8 cellular contexts compared by ENCODE assay signal in the genomic region with DNA sequence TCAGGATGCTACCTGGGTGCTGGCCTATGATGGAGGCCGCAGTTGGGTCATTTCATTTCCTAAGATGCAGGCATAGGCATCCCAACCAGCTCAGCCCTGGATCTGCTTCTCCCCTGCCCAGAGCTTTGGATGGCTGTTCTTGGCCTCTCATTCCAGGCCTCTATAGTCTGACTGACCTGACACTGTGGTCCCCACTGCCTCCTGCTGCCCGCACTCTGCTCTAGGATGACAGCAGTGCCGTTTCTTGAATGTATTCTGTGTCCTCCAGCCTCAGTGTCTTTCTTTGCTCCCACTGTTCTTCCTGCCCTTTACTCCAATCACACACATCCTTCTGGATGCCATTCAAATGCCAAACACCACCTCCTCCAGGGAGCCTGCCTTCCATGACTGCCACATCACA.
DNase-seq lines count a peak whose midpoint lies in the region; ATAC-seq lines count a peak whose summit lies in the region.

No MANE protein-coding gene starts in this region.

- no peak overlapping the region for H3K4me2 ChIP-seq in Karpas-422 (ENCODE audit: low read depth, low read length, poor library complexity, severe bottlenecking)

- H3K36me3 ChIP-seq in Karpas-422 (ENCODE audit: insufficient read depth, low read length), result no peaks in the 10 kb centered on the region

- ATAC-seq in HG03439 (IDR thresholded peaks at IDR 0.05; ENCODE audit: unreplicated experiment), result no peak

- H3K79me2 ChIP-seq in Karpas-422 (ENCODE audit: low read length), result no peaks in the 10 kb centered on the region

- DNase-seq in EL, result peak; percentile 29
- DNase-seq in Karpas-422, result peak; percentile 69
- peak; percentile 46 for DNase-seq in activated CD8-positive, alpha-beta memory T cell treated with anti-CD3 and anti-CD28 coated beads, Interleukin-2, amount 50 U/mL, for 4 hours
- DNase-seq in glomerular visceral epithelial cell (ENCODE audit: extremely low spot score), result peak; percentile 43
- peak; percentile 8 for DNase-seq in stimulated activated CD4-positive, alpha-beta T cell treated with anti-CD3 and anti-CD28 coated beads, Interleukin-2, amount 100 ng/mL, for 4 hours (ENCODE audit: low read depth)
- DNase-seq in DMS153 (lab: John Stamatoyannopoulos, UW), result no peak
- DNase-seq in NCI-H2029 treated with DMSO at 0.1 percent for 48 hours (lab: John Stamatoyannopoulos, UW), result no peak

- no peak overlapping the region for H3K9ac ChIP-seq in Karpas-422 (ENCODE audit: low read length)

- no peaks in the 10 kb centered on the region for H4K20me1 ChIP-seq in Karpas-422 (ENCODE audit: insufficient read depth, low read depth, low read length)

- no peaks in the 10 kb centered on the region for H3K4me1 ChIP-seq in Karpas-422 (ENCODE audit: low read length)

- H3K27me3 ChIP-seq in Karpas-422 (ENCODE audit: low read length), result no peaks in the 10 kb centered on the region

- no peaks in the 10 kb centered on the region for H3K9me2 ChIP-seq in Karpas-422 (replicated peaks; ENCODE audit: insufficient read depth, low read length)

- no peak overlapping the region for H3K27ac ChIP-seq in Karpas-422 (ENCODE audit: low read length)

- no peak overlapping the region for H3K4me3 ChIP-seq in Karpas-422 (ENCODE audit: low read length)

- H3K9me3 ChIP-seq in Karpas-422 (ENCODE audit: low read length), result no peaks in the 10 kb centered on the region

- no peak overlapping the region for H2AFZ ChIP-seq in Karpas-422 (ENCODE audit: low read length)

Comparison
In these comparisons a context has a peak if more than half of its experiments do, and no peak if none do; other contexts are left out.
1. DNase-seq: peak in EL (single experiment), Karpas-422 (single experiment), activated CD8-positive, alpha-beta memory T cell treated with anti-CD3 and anti-CD28 coated beads, Interleukin-2, amount 50 U/mL, for 4 hours (single experiment), glomerular visceral epithelial cell (single experiment) and stimulated activated CD4-positive, alpha-beta T cell treated with anti-CD3 and anti-CD28 coated beads, Interleukin-2, amount 100 ng/mL, for 4 hours (single experiment); none in DMS153 (single experiment) and NCI-H2029 treated with DMSO at 0.1 percent for 48 hours (single experiment).